Comparison of ENCODE assay signal across 1 cellular context in genomic region chr6:167216390-167217050, GRCh38.
TF ChIP-seq lines count a peak whose summit lies in the region.
"Not testable (repeated sequence)": the region's sequence is repeated elsewhere in the genome, so short reads cannot be mapped to it uniquely, and the experiment has no call there.

No MANE protein-coding gene starts in this region.

TF ChIP-seq in HepG2, 621 proteins besides CTCF, POLR2A, EP300 and RAD21 (continued from another document and continues in another):
- TF ChIP-seq, protein P1, sequence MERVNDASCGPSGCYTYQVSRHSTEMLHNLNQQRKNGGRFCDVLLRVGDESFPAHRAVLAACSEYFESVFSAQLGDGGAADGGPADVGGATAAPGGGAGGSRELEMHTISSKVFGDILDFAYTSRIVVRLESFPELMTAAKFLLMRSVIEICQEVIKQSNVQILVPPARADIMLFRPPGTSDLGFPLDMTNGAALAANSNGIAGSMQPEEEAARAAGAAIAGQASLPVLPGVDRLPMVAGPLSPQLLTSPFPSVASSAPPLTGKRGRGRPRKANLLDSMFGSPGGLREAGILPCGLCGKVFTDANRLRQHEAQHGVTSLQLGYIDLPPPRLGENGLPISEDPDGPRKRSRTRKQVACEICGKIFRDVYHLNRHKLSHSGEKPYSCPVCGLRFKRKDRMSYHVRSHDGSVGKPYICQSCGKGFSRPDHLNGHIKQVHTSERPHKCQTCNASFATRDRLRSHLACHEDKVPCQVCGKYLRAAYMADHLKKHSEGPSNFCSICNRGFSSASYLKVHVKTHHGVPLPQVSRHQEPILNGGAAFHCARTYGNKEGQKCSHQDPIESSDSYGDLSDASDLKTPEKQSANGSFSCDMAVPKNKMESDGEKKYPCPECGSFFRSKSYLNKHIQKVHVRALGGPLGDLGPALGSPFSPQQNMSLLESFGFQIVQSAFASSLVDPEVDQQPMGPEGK (CRISPR knock-in tag; IDR thresholded peaks at IDR 0.05), result peak; percentile 50
- TF ChIP-seq POLR2G (IDR thresholded peaks at IDR 0.05; ENCODE audit: low read depth, low read length), result peak; percentile 44; the same call in 1 of the 2 replicates
- TF ChIP-seq SALL1 (CRISPR knock-in tag; IDR thresholded peaks at IDR 0.05), result peak; percentile 88
- 0 out of 2 replicates have a peak, but pooled peaks have one; percentile 40 for TF ChIP-seq TSC22D2 (CRISPR knock-in tag; IDR thresholded peaks at IDR 0.05; ENCODE audit: borderline replicate concordance)
- TF ChIP-seq ZNF414 (CRISPR knock-in tag; IDR thresholded peaks at IDR 0.05), result 0 out of 2 replicates have a peak, but pooled peaks have one; percentile 55
- TF ChIP-seq, protein P2, sequence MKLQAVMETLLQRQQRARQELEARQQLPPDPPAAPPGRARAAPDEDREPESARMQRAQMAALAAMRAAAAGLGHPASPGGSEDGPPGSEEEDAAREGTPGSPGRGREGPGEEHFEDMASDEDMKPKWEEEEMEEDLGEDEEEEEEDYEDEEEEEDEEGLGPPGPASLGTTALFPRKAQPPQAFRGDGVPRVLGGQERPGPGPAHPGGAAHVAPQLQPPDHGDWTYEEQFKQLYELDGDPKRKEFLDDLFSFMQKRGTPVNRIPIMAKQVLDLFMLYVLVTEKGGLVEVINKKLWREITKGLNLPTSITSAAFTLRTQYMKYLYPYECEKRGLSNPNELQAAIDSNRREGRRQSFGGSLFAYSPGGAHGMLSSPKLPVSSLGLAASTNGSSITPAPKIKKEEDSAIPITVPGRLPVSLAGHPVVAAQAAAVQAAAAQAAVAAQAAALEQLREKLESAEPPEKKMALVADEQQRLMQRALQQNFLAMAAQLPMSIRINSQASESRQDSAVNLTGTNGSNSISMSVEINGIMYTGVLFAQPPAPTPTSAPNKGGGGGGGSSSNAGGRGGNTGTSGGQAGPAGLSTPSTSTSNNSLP (IDR thresholded peaks at IDR 0.05; ENCODE audit: low read depth, low read length), result peak; percentile 32; the same call in 1 of the 2 replicates
- peak; percentile 57; the same call in 1 of the 2 replicates for TF ChIP-seq ZNF292 (CRISPR knock-in tag; IDR thresholded peaks at IDR 0.05; ENCODE audit: borderline replicate concordance, low read depth)
- peak; percentile 60; the same call in 1 of the 2 replicates for TF ChIP-seq MIXL1 (CRISPR knock-in tag; IDR thresholded peaks at IDR 0.05)
- TF ChIP-seq, protein P3, sequence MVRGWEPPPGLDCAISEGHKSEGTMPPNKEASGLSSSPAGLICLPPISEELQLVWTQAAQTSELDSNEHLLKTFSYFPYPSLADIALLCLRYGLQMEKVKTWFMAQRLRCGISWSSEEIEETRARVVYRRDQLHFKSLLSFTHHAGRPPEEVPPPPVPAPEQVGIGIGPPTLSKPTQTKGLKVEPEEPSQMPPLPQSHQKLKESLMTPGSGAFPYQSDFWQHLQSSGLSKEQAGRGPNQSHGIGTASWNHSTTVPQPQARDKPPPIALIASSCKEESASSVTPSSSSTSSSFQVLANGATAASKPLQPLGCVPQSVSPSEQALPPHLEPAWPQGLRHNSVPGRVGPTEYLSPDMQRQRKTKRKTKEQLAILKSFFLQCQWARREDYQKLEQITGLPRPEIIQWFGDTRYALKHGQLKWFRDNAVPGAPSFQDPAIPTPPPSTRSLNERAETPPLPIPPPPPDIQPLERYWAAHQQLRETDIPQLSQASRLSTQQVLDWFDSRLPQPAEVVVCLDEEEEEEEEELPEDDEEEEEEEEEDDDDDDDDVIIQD (CRISPR knock-in tag; IDR thresholded peaks at IDR 0.05; ENCODE audit: low read depth), result 0 out of 2 replicates have a peak, but pooled peaks have one; percentile 31
- not testable (repeated sequence) for TF ChIP-seq SOX6 (IDR thresholded peaks at IDR 0.05)
- TF ChIP-seq SOX6 (CRISPR knock-in tag; IDR thresholded peaks at IDR 0.05), result peak; percentile 57; the same call in 1 of the 2 replicates
- TF ChIP-seq CEBPB (IDR thresholded peaks at IDR 0.05; ENCODE audit: borderline replicate concordance, low read depth, low read length), result peak; percentile 72; the same call in 1 of the 2 replicates
- TF ChIP-seq, protein P4, sequence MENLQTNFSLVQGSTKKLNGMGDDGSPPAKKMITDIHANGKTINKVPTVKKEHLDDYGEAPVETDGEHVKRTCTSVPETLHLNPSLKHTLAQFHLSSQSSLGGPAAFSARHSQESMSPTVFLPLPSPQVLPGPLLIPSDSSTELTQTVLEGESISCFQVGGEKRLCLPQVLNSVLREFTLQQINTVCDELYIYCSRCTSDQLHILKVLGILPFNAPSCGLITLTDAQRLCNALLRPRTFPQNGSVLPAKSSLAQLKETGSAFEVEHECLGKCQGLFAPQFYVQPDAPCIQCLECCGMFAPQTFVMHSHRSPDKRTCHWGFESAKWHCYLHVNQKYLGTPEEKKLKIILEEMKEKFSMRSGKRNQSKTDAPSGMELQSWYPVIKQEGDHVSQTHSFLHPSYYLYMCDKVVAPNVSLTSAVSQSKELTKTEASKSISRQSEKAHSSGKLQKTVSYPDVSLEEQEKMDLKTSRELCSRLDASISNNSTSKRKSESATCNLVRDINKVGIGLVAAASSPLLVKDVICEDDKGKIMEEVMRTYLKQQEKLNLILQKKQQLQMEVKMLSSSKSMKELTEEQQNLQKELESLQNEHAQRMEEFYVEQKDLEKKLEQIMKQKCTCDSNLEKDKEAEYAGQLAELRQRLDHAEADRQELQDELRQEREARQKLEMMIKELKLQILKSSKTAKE (CRISPR knock-in tag; IDR thresholded peaks at IDR 0.05; ENCODE audit: borderline replicate concordance), result peak; percentile 50; the same call in 1 of the 2 replicates
- TF ChIP-seq, protein P5, sequence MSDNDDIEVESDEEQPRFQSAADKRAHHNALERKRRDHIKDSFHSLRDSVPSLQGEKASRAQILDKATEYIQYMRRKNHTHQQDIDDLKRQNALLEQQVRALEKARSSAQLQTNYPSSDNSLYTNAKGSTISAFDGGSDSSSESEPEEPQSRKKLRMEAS (IDR thresholded peaks at IDR 0.05), result peak; percentile 64
- TF ChIP-seq MEF2D (CRISPR knock-in tag; IDR thresholded peaks at IDR 0.05), result peak; percentile 46; the same call in 1 of the 2 replicates
- 0 out of 2 replicates have a peak, but pooled peaks have one; percentile 43 for TF ChIP-seq ERF (CRISPR knock-in tag; IDR thresholded peaks at IDR 0.05)
- peak; percentile 69 for TF ChIP-seq SAP130 (CRISPR knock-in tag; IDR thresholded peaks at IDR 0.05; ENCODE audit: low read depth)
- TF ChIP-seq MEIS2 (CRISPR knock-in tag; IDR thresholded peaks at IDR 0.05), result peak; percentile 43; the same call in 1 of the 2 replicates
- peak; percentile 71 for TF ChIP-seq RARA (CRISPR knock-in tag; IDR thresholded peaks at IDR 0.05)
- TF ChIP-seq TBX2 (CRISPR knock-in tag; IDR thresholded peaks at IDR 0.05; ENCODE audit: borderline replicate concordance), result peak; percentile 53; the same call in 1 of the 2 replicates
- peak; percentile 70; the same call in 1 of the 2 replicates for TF ChIP-seq ZBTB38 (CRISPR knock-in tag; IDR thresholded peaks at IDR 0.05)
- TF ChIP-seq ZBTB37 (CRISPR knock-in tag; IDR thresholded peaks at IDR 0.05), result peak; percentile 68
- peak; percentile 70 for TF ChIP-seq ZSCAN21 (CRISPR knock-in tag; IDR thresholded peaks at IDR 0.05; ENCODE audit: borderline replicate concordance)
- peak; percentile 83 for TF ChIP-seq PITX1 (CRISPR knock-in tag; IDR thresholded peaks at IDR 0.05)
- peak; percentile 40; the same call in 1 of the 2 replicates for TF ChIP-seq SPEN (CRISPR knock-in tag; IDR thresholded peaks at IDR 0.05; ENCODE audit: low read depth)
- TF ChIP-seq HIVEP1 (CRISPR knock-in tag; IDR thresholded peaks at IDR 0.05), result 0 out of 2 replicates have a peak, but pooled peaks have one; percentile 43
- TF ChIP-seq IRF2 (CRISPR knock-in tag; IDR thresholded peaks at IDR 0.05), result 0 out of 2 replicates have a peak, but pooled peaks have one; percentile 51
- peak; percentile 68; the same call in 1 of the 2 replicates for TF ChIP-seq NCOA2 (CRISPR knock-in tag; IDR thresholded peaks at IDR 0.05)
- peak; percentile 50; the same call in 1 of the 2 replicates for TF ChIP-seq BHLHE40 (IDR thresholded peaks at IDR 0.05; ENCODE audit: low read length)
- TF ChIP-seq GFI1 (CRISPR knock-in tag; IDR thresholded peaks at IDR 0.05; ENCODE audit: borderline replicate concordance), result peak; percentile 47; the same call in 1 of the 2 replicates
- peak; percentile 58; the same call in 1 of the 2 replicates for TF ChIP-seq MYC (CRISPR knock-in tag; IDR thresholded peaks at IDR 0.05; ENCODE audit: borderline replicate concordance)
- peak; percentile 70; the same call in 1 of the 2 replicates for TF ChIP-seq RXRA (CRISPR knock-in tag; IDR thresholded peaks at IDR 0.05)
- peak; percentile 63; the same call in 1 of the 2 replicates for TF ChIP-seq ZNF205 (CRISPR knock-in tag; IDR thresholded peaks at IDR 0.05)
- peak; percentile 64; the same call in 1 of the 2 replicates for TF ChIP-seq ZNF614 (CRISPR knock-in tag; IDR thresholded peaks at IDR 0.05; ENCODE audit: borderline replicate concordance)
- peak; percentile 39; the same call in 1 of the 2 replicates for TF ChIP-seq AHDC1 (CRISPR knock-in tag; IDR thresholded peaks at IDR 0.05; ENCODE audit: borderline replicate concordance)
- TF ChIP-seq, protein P6, sequence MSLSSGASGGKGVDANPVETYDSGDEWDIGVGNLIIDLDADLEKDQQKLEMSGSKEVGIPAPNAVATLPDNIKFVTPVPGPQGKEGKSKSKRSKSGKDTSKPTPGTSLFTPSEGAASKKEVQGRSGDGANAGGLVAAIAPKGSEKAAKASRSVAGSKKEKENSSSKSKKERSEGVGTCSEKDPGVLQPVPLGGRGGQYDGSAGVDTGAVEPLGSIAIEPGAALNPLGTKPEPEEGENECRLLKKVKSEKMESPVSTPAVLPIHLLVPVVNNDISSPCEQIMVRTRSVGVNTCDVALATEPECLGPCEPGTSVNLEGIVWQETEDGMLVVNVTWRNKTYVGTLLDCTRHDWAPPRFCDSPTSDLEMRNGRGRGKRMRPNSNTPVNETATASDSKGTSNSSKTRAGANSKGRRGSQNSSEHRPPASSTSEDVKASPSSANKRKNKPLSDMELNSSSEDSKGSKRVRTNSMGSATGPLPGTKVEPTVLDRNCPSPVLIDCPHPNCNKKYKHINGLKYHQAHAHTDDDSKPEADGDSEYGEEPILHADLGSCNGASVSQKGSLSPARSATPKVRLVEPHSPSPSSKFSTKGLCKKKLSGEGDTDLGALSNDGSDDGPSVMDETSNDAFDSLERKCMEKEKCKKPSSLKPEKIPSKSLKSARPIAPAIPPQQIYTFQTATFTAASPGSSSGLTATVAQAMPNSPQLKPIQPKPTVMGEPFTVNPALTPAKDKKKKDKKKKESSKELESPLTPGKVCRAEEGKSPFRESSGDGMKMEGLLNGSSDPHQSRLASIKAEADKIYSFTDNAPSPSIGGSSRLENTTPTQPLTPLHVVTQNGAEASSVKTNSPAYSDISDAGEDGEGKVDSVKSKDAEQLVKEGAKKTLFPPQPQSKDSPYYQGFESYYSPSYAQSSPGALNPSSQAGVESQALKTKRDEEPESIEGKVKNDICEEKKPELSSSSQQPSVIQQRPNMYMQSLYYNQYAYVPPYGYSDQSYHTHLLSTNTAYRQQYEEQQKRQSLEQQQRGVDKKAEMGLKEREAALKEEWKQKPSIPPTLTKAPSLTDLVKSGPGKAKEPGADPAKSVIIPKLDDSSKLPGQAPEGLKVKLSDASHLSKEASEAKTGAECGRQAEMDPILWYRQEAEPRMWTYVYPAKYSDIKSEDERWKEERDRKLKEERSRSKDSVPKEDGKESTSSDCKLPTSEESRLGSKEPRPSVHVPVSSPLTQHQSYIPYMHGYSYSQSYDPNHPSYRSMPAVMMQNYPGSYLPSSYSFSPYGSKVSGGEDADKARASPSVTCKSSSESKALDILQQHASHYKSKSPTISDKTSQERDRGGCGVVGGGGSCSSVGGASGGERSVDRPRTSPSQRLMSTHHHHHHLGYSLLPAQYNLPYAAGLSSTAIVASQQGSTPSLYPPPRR (CRISPR knock-in tag; IDR thresholded peaks at IDR 0.05; ENCODE audit: borderline replicate concordance), result peak; percentile 61; the same call in 1 of the 2 replicates
- peak; percentile 45 for TF ChIP-seq STAG1 (CRISPR knock-in tag; IDR thresholded peaks at IDR 0.05)
